In genomic region chr4:172850838-172851237, GRCh38 we compare ENCODE assay signal across 17 cellular contexts.
DNase-seq lines count a peak whose midpoint lies in the region; ATAC-seq, FAIRE-seq and TF ChIP-seq lines count a peak whose summit lies in the region.
"Had no signal": no experiment of that assay in that cellular context is flagged by ENCODE, and none has a peak within 500 bp of the region (broad histone marks: within the 10 kb centered on the region; RNA-seq: fewer than 3 reads in every experiment).

No MANE protein-coding gene starts in this region.

- TF ChIP-seq EP300 in HepG2 (IDR thresholded peaks at IDR 0.05; ENCODE audit: low read depth in 2 of 2, low read length in 2 of 2) (no peak), HepG2 (CRISPR knock-in tag; IDR thresholded peaks at IDR 0.05; ENCODE audit: borderline replicate concordance) (no peak)

- no peak for TF ChIP-seq RAD21 in HepG2 (CRISPR knock-in tag; IDR thresholded peaks at IDR 0.05)

- no peaks in the 10 kb centered on the region for H3K79me2 ChIP-seq in HepG2 (ENCODE audit: insufficient read depth, low read length)

- intact Hi-C loops in HepG2 (cut with micrococcal nuclease; ENCODE audit: unreplicated experiment), result no loop called here
- intact Hi-C loops in right lobe of liver (cut with DNase I), result no loop called here
- intact Hi-C loops in left cardiac atrium (cut with DNase I), result no loop called here

- 0% methylated on average over 1 of the region's 1 CpG for WGBS in HepG2 (ENCODE audit: low lambda C conversion rate)
- 44% methylated on average over 1 of the region's 1 CpG for WGBS in right lobe of liver (ENCODE audit: insufficient coverage, low coverage, low lambda C conversion rate, missing lambda C conversion rate)
- WGBS in endodermal cell (ENCODE audit: insufficient coverage in 1 of 2, insufficient read length in 1 of 2), 2 experiments, result 40 to 94% methylated on average over 1 of the region's 1 CpG

- no peaks in the 10 kb centered on the region; a peak in 1 of 5 replicates for H3K27me3 ChIP-seq in HepG2 (ENCODE audit: control insufficient read depth in 1 of 2, insufficient read depth in 2 of 2, low read length in 2 of 2)
- H3K27me3 ChIP-seq in right lobe of liver, result no peaks in the 10 kb centered on the region
- H3K27me3 ChIP-seq in endodermal cell (ENCODE audit: control insufficient read depth, insufficient read depth, low read length, poor library complexity, severe bottlenecking), result no peaks in the 10 kb centered on the region

- no peaks in the 10 kb centered on the region for H4K20me1 ChIP-seq in HepG2 (ENCODE audit: insufficient read depth, low read length)

- ATAC-seq in HepG2 (no peak), right lobe of liver (no peak), left cardiac atrium (no peak)
- ATAC-seq: lower lobe of right lung, WTC11 had no signal

- TF ChIP-seq POLR2A in HepG2 (IDR thresholded peaks at IDR 0.05; ENCODE audit: insufficient read depth in 1 of 2, low read depth in 2 of 2, low read length in 2 of 2), result no peak
- no peak for TF ChIP-seq POLR2A in right lobe of liver (IDR thresholded peaks at IDR 0.05)

- in situ Hi-C loops in HepG2 (cut with HindIII; ENCODE audit: extremely low pct_ligation_motif_present, low pct_unique_long_range_greater_than_20kb), result no loop called here
- in situ Hi-C loops in SK-MEL-5 (cut with HindIII; ENCODE audit: low pct_unique_long_range_greater_than_20kb, low sequenced_read_pairs), result no loop called here

- H3K9me3 ChIP-seq in HepG2 (ENCODE audit: low read length) (no peaks in the 10 kb centered on the region), right lobe of liver (no peaks in the 10 kb centered on the region), endodermal cell (ENCODE audit: control insufficient read depth, low read length) (no peaks in the 10 kb centered on the region)
- H3K9me3 ChIP-seq: lower lobe of right lung had no signal

- H3K4me1 ChIP-seq in HepG2 (ENCODE audit: insufficient read depth, low read length) (no peaks in the 10 kb centered on the region), right lobe of liver (no peaks in the 10 kb centered on the region), endodermal cell (ENCODE audit: control insufficient read depth, insufficient read depth, low read length) (no peaks in the 10 kb centered on the region)
- H3K4me1 ChIP-seq: lower lobe of right lung had no signal

- POLR2A ChIA-PET in HepG2 (lab: Yijun Ruan, JAX), result no interaction called here

- H3K9ac ChIP-seq in HepG2 (ENCODE audit: insufficient read depth, low read depth, low read length) (no peak overlapping the region), endodermal cell (ENCODE audit: extremely low read depth, low read length, poor library complexity, severe bottlenecking) (no peak overlapping the region)

- DNase-seq in HepG2 (ENCODE audit: low spot score), result no peak
- no peak for DNase-seq in right lobe of liver
- peak; percentile 78 for DNase-seq in SK-MEL-5 (ENCODE audit: low read depth, low spot score)
- peak; percentile 96 for DNase-seq in fibroblast of mammary gland (ENCODE audit: low read depth)
- peak; percentile 69 for DNase-seq in urothelium cell line (ENCODE audit: low spot score)
- no peak for DNase-seq in endodermal cell
- DNase-seq in NCI-H2029 (lab: John Stamatoyannopoulos, UW), result no peak
- no peak for DNase-seq in left cardiac atrium
- DNase-seq: activated T-cell treated with anti-CD3 and anti-CD28 coated beads, Interleukin-2, amount 50 U/mL, for 24 hours; GF-D8; KG1; lower lobe of right lung; NCI-H2171; Right ventricle myocardium superior; stimulated activated CD4-positive, alpha-beta T cell treated with anti-CD3 and anti-CD28 coated beads, Interleukin-4, amount 100 ng/mL, for 1 hour had no signal

- no peak overlapping the region for H3K4me3 Mint-ChIP-seq in endodermal cell
- H3K4me3 Mint-ChIP-seq: activated T-cell treated with anti-CD3 and anti-CD28 coated beads, Interleukin-2, amount 50 U/mL, for 24 hours; brain; WTC11 had no signal

- H3K9me3 Mint-ChIP-seq in endodermal cell, result no peaks in the 10 kb centered on the region
- H3K9me3 Mint-ChIP-seq: activated T-cell treated with anti-CD3 and anti-CD28 coated beads, Interleukin-2, amount 50 U/mL, for 24 hours; WTC11 had no signal

- no peaks in the 10 kb centered on the region for H3K4me1 Mint-ChIP-seq in endodermal cell
- H3K4me1 Mint-ChIP-seq: brain, WTC11 had no signal

- H3K4me3 ChIP-seq in HepG2 (replicated peaks in 1 of 3; ENCODE audit: insufficient read depth in 1 of 3, low read depth in 2 of 3, low read length in 3 of 3), result no peak overlapping the region
- no peak overlapping the region for H3K4me3 ChIP-seq in right lobe of liver
- no peak overlapping the region for H3K4me3 ChIP-seq in fibroblast of mammary gland (ENCODE audit: control insufficient read depth, low read depth, low read length)
- no peak overlapping the region for H3K4me3 ChIP-seq in endodermal cell (ENCODE audit: low read length)
- H3K4me3 ChIP-seq: lower lobe of right lung had no signal

- no peak overlapping the region for H2AFZ ChIP-seq in HepG2 (ENCODE audit: low read length)

- CTCF ChIA-PET in HepG2 (lab: Yijun Ruan, JAX; ENCODE audit: low intra/inter-chr PET ratio, low total read pairs), result no interaction called here

- H3K36me3 ChIP-seq in HepG2 (replicated peaks in 1 of 2; ENCODE audit: control insufficient read depth in 1 of 2, insufficient read depth in 2 of 2, low read length in 2 of 2), result no peaks in the 10 kb centered on the region
- H3K36me3 ChIP-seq in right lobe of liver, result no peaks in the 10 kb centered on the region
- H3K36me3 ChIP-seq in endodermal cell (ENCODE audit: control insufficient read depth, insufficient read depth, low read length), result no peaks in the 10 kb centered on the region
- H3K36me3 ChIP-seq: lower lobe of right lung had no signal

- TF ChIP-seq CTCF in HepG2 (CRISPR knock-in tag; IDR thresholded peaks at IDR 0.05) (no peak), right lobe of liver (IDR thresholded peaks at IDR 0.05) (no peak), fibroblast of mammary gland (conservative IDR thresholded peaks at IDR 0.05; ENCODE audit: control insufficient read depth, insufficient read depth, low read depth, low read length) (no peak), endodermal cell (conservative IDR thresholded peaks at IDR 0.05) (no peak)

- no peak for FAIRE-seq in HepG2 (lab: Jason Lieb, UNC)
- FAIRE-seq in urothelium cell line (lab: Jason Lieb, UNC), result no peak

- H3K27ac ChIP-seq in HepG2 (ENCODE audit: extremely low read length, insufficient read depth, low read length) (no peak overlapping the region), right lobe of liver (no peak overlapping the region), endodermal cell (ENCODE audit: low read depth, low read length) (no peak overlapping the region)
- H3K27ac ChIP-seq: lower lobe of right lung had no signal

- H3K4me2 ChIP-seq in HepG2 (ENCODE audit: low read depth, low read length), result no peak overlapping the region

- no TSS peak for BruUV-seq in HepG2 (replicated peaks; lab: Mats Ljungman, UMichigan)

- H3K36me3 Mint-ChIP-seq in endodermal cell (ENCODE audit: low read depth), result no peaks in the 10 kb centered on the region
- H3K36me3 Mint-ChIP-seq: brain, WTC11 had no signal

- no peak overlapping the region for H3K27ac Mint-ChIP-seq in endodermal cell
- H3K27ac Mint-ChIP-seq: activated T-cell treated with anti-CD3 and anti-CD28 coated beads, Interleukin-2, amount 50 U/mL, for 24 hours; brain; WTC11 had no signal

- H3K27me3 Mint-ChIP-seq in endodermal cell (ENCODE audit: insufficient read depth), result no peaks in the 10 kb centered on the region
- H3K27me3 Mint-ChIP-seq: activated T-cell treated with anti-CD3 and anti-CD28 coated beads, Interleukin-2, amount 50 U/mL, for 24 hours had no signal

TF ChIP-seq in HepG2, 621 proteins besides CTCF, POLR2A, EP300 and RAD21:
- TF ChIP-seq MNT (IDR thresholded peaks at IDR 0.05) (peak; percentile 33; the same call in 1 of the 2 replicates), ZNF704 (CRISPR knock-in tag; IDR thresholded peaks at IDR 0.05; ENCODE audit: borderline replicate concordance) (no peak)

Comparison
In these comparisons a context has a peak if more than half of its experiments do, and no peak if none do; other contexts are left out.
1. DNase-seq: peak in SK-MEL-5 (single experiment), fibroblast of mammary gland (single experiment) and urothelium cell line (single experiment); none in HepG2 (single experiment), right lobe of liver (0 of 3), endodermal cell (single experiment), NCI-H2029 (single experiment) and left cardiac atrium (single experiment).